8 cellular contexts compared by ENCODE assay signal in the genomic region with DNA sequence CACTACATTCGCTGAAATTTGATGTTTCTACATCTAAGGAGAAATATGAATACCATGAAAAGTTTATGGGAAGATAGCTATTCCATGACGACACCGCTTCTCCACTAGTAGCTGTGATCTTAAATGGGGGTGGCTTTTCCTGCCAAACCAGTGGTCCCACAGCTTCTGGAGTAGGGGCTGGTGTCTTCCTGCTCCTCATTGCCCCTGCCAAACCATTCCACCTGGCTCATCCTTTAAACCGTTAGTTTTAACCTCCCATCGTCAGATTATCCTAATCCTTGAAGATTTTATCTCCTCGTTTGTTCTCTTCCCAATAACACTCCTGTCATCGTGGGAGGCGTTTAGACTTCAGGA. TPM values are rescaled to one million over a fixed set of nuclear protein-coding genes. Genes with fewer than 3 reads are reported as not detected.
A peak's percentile ranks its signal among the peaks of the same experiment; 100 is the strongest.
DNase-seq lines count a peak whose midpoint lies in the region; ATAC-seq and TF ChIP-seq lines count a peak whose summit lies in the region.

No MANE protein-coding gene starts in this region.

- no peak for TF ChIP-seq CTCF in CD14-positive monocyte (IDR thresholded peaks at IDR 0.05)
- no peak for TF ChIP-seq CTCF in NB4 (IDR thresholded peaks at IDR 0.05; ENCODE audit: low read depth, low read length)
- TF ChIP-seq CTCF in neural crest cell (conservative IDR thresholded peaks at IDR 0.05), result no peak

- peaks cover 31% of the 10 kb centered on the region for H3K4me1 Mint-ChIP-seq in CD14-positive monocyte
- H3K4me1 Mint-ChIP-seq in effector memory CD8-positive, alpha-beta T cell (ENCODE audit: low read depth in 2 of 2), result peaks cover 14 to 21% of the 10 kb centered on the region in 2 donors
- H3K4me1 Mint-ChIP-seq in neural crest cell, result peaks cover 19% of the 10 kb centered on the region

- intact Hi-C loops in CD14-positive monocyte (cut with micrococcal nuclease), result loop anchor here (2.0 to 10.0 kb wide), 7 partner anchors 23 to 210 kb away; a partner anchor contains a TSS

- H3K9me3 Mint-ChIP-seq in CD14-positive monocyte, result peaks cover 22 to 71% (median 40%) of the 10 kb centered on the region in 7 donors
- peaks cover 5 to 7% of the 10 kb centered on the region in 2 donors for H3K9me3 Mint-ChIP-seq in effector memory CD8-positive, alpha-beta T cell
- H3K9me3 Mint-ChIP-seq in neural crest cell, result peaks cover 18% of the 10 kb centered on the region

- ATAC-seq in effector memory CD8-positive, alpha-beta T cell (replicated peaks), result no peak

- H3K36me3 Mint-ChIP-seq in CD14-positive monocyte (peaks cover 10 to 11% of the 10 kb centered on the region in 2 donors), neural crest cell (ENCODE audit: low read depth) (peaks cover 34% of the 10 kb centered on the region)
- peaks cover 13% of the 10 kb centered on the region for H3K36me3 Mint-ChIP-seq in effector memory CD8-positive, alpha-beta T cell (ENCODE audit: insufficient read depth)

- peak overlapping the region; percentile 86 for H3K4me3 ChIP-seq in NB4 (ENCODE audit: low read depth, low read length)

- H3K27ac Mint-ChIP-seq in CD14-positive monocyte (peak overlapping the region in 6 of 7 donors; percentile 65 to 99 (median 96)), neural crest cell (ENCODE audit: unreplicated experiment) (peak overlapping the region; percentile 97)
- peak overlapping the region; percentile 96 to 98 for H3K27ac Mint-ChIP-seq in effector memory CD8-positive, alpha-beta T cell

- no peak for TF ChIP-seq POLR2A in NB4 (IDR thresholded peaks at IDR 0.05; ENCODE audit: extremely low read depth, insufficient read length)

- H3K27me3 Mint-ChIP-seq in CD14-positive monocyte (ENCODE audit: low read depth in 3 of 3) (peaks cover 0 to 2% (median 2%) of the 10 kb centered on the region in 3 donors), neural crest cell (ENCODE audit: low read depth) (no peaks in the 10 kb centered on the region)
- H3K27me3 Mint-ChIP-seq in effector memory CD8-positive, alpha-beta T cell, result no peaks in the 10 kb centered on the region

- DNase-seq in CD14-positive monocyte (ENCODE audit: low spot score), result no peak
- no peak for DNase-seq in NB4 (ENCODE audit: low read depth)
- DNase-seq in effector memory CD8-positive, alpha-beta T cell, result no peak
- DNase-seq in neural crest cell (ENCODE audit: low read depth, low spot score), result no peak
- no peak for DNase-seq in dedifferentiated amniotic fluid mesenchymal stem cell (ENCODE audit: extremely low spot score)
- no peak for DNase-seq in DMS153 (lab: John Stamatoyannopoulos, UW)
- DNase-seq in stimulated activated naive CD4-positive, alpha-beta T cell (lab: John Stamatoyannopoulos, UW), result no peak
- DNase-seq in T-helper 9 cell, result no peak

- H3K4me3 Mint-ChIP-seq in CD14-positive monocyte, result peak overlapping the region; percentile 96 to 99
- H3K4me3 Mint-ChIP-seq in effector memory CD8-positive, alpha-beta T cell, result peak overlapping the region; percentile 98 to 99
- peak overlapping the region; percentile 99 for H3K4me3 Mint-ChIP-seq in neural crest cell

RNA-seq across cellular contexts. Expression of a gene that starts 0.6 kb away (rescaled TPM):
- 1 to 10 TPM; 1.0 to 1.3 TPM for polyA plus RNA-seq in CD14-positive monocyte
- 6.0 and 6.5 TPM in 2 replicates for total RNA-seq in neural crest cell

RNA-seq across cellular contexts. Expression of a gene that starts 18.2 kb away (rescaled TPM):
- polyA plus RNA-seq in CD14-positive monocyte, result 1 to 10 TPM; 1.2 to 1.4 TPM
- total RNA-seq in neural crest cell, result 8.8 and 11.9 TPM in 2 replicates

RNA-seq across cellular contexts. Expression of a gene that starts 23.0 kb away (rescaled TPM):
- 1 to 10 TPM; 1.0 to 1.1 TPM for polyA plus RNA-seq in CD14-positive monocyte
- total RNA-seq in neural crest cell, result 7.6 and 8.1 TPM in 2 replicates

RNA-seq across cellular contexts. Expression of a gene that starts 49.6 kb away (rescaled TPM):
- 1 to 10 TPM; 1.1 to 1.2 TPM for polyA plus RNA-seq in CD14-positive monocyte
- total RNA-seq in neural crest cell, result 5.8 and 7.6 TPM in 2 replicates

RNA-seq across cellular contexts. Expression of a gene that starts 51.2 kb away (rescaled TPM):
- under 1 TPM in 1 of 2 donors, not detected in 1; 0.13 TPM for polyA plus RNA-seq in CD14-positive monocyte
- 11.6 and 14.3 TPM in 2 replicates for total RNA-seq in neural crest cell
